Comparison of ENCODE assay signal across 1 cellular context in genomic region chr22:28981818-28982499, GRCh38.
TF ChIP-seq lines count a peak whose summit lies in the region.

No MANE protein-coding gene starts in this region.

TF ChIP-seq in HepG2, 621 proteins besides CTCF, POLR2A, EP300 and RAD21 (continued from another document and continues in another):
- no peak for TF ChIP-seq ZNF318 (CRISPR knock-in tag; IDR thresholded peaks at IDR 0.05)
- TF ChIP-seq ZFP36L2 (CRISPR knock-in tag; IDR thresholded peaks at IDR 0.05) = no peak
- peak; percentile 62; the same call in 1 of the 2 replicates for TF ChIP-seq SNAPC2 (CRISPR knock-in tag; IDR thresholded peaks at IDR 0.05)
- no peak for TF ChIP-seq ZNF296 (CRISPR knock-in tag; conservative IDR thresholded peaks at IDR 0.05)
- peak; percentile 68 for TF ChIP-seq HNF1B (CRISPR knock-in tag; IDR thresholded peaks at IDR 0.05)
- TF ChIP-seq ZFP36L1 (CRISPR knock-in tag; IDR thresholded peaks at IDR 0.05) = no peak
- peak; percentile 80; the same call in 1 of the 2 replicates for TF ChIP-seq HMG20A (CRISPR knock-in tag; IDR thresholded peaks at IDR 0.05; ENCODE audit: borderline replicate concordance)
- no peak for TF ChIP-seq POLR2G (IDR thresholded peaks at IDR 0.05; ENCODE audit: low read depth, low read length)
- TF ChIP-seq ZNF709 (CRISPR knock-in tag; IDR thresholded peaks at IDR 0.05) = no peak
- TF ChIP-seq PHF21A (CRISPR knock-in tag; IDR thresholded peaks at IDR 0.05) = peak; percentile 84
- no peak for TF ChIP-seq ZBTB7A (CRISPR knock-in tag; IDR thresholded peaks at IDR 0.05)
- TF ChIP-seq ARID4A (CRISPR knock-in tag; IDR thresholded peaks at IDR 0.05; ENCODE audit: borderline replicate concordance) = peak; percentile 53; the same call in 1 of the 2 replicates
- no peak for TF ChIP-seq ZNF576 (CRISPR knock-in tag; IDR thresholded peaks at IDR 0.05)
- peak; percentile 76; the same call in 1 of the 2 replicates for TF ChIP-seq MLX (CRISPR knock-in tag; IDR thresholded peaks at IDR 0.05)
- TF ChIP-seq AGO1 (IDR thresholded peaks at IDR 0.05; ENCODE audit: low read depth, low read length, poor library complexity, severe bottlenecking) = no peak
- peak; percentile 94 for TF ChIP-seq ISL2 (CRISPR knock-in tag; IDR thresholded peaks at IDR 0.05)
- peak; percentile 86 for TF ChIP-seq RCOR2 (CRISPR knock-in tag; IDR thresholded peaks at IDR 0.05)
- TF ChIP-seq HINFP (CRISPR knock-in tag; IDR thresholded peaks at IDR 0.05; ENCODE audit: low read depth) = peak; percentile 39; the same call in 1 of the 2 replicates
- peak; percentile 71 for TF ChIP-seq ZNF687 (CRISPR knock-in tag; IDR thresholded peaks at IDR 0.05)
- TF ChIP-seq ZNF496 (CRISPR knock-in tag; IDR thresholded peaks at IDR 0.05; ENCODE audit: insufficient replicate concordance) = no peak
- TF ChIP-seq TMF1 (CRISPR knock-in tag; IDR thresholded peaks at IDR 0.05; ENCODE audit: low read depth) = no peak
- no peak for TF ChIP-seq SMARCC2 (IDR thresholded peaks at IDR 0.05)
- TF ChIP-seq CEBPG (CRISPR knock-in tag; IDR thresholded peaks at IDR 0.05) = peak; percentile 61
- no peak for TF ChIP-seq SKIL (CRISPR knock-in tag; IDR thresholded peaks at IDR 0.05; ENCODE audit: borderline replicate concordance)
- no peak for TF ChIP-seq MNT (IDR thresholded peaks at IDR 0.05)
